In the genomic region with DNA sequence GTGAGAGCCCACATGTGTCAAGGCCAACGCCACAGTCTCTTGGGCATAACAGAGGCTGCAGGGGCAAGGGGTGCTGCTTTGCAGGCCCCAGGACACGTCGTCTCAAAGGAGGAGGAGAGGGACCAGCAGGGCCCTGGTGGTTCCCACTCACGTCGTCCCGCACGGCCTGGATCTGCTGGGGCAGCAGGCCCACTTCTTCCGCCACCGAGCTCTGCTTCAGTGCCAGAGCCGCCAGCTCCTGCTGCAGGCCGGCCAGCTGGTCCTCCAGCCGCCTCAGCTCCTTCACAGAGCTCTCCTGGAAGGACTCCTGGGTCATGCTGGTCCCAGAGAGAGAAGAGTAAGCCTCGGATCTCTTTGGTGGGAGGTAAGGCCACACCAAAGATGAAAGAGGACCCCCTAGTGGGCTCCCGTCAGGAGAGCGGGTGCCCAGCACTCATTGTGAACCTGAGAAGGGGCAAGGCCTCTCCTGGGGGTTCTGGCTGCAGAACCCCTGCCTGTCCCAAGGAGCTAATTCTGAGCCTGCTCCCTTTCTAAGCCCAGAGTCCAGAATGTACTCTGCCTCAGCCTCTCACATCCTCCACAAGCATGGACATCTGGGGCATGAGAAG, we compare ENCODE assay signal across 18 cellular contexts. TPM values are rescaled to one million over a fixed set of nuclear protein-coding genes. Genes with fewer than 3 reads are reported as not detected.
A peak's percentile ranks its signal among the peaks of the same experiment; 100 is the strongest.
DNase-seq lines count a peak whose midpoint lies in the region; TF ChIP-seq lines count a peak whose summit lies in the region.
"Had no signal": no experiment of that assay in that cellular context is flagged by ENCODE, and none has a peak within 500 bp of the region (broad histone marks: within the 10 kb centered on the region; RNA-seq: fewer than 3 reads in every experiment).

No MANE protein-coding gene starts in this region.

- H3K79me2 ChIP-seq in osteoblast (ENCODE audit: insufficient read depth, low read length) = no peaks in the 10 kb centered on the region

- DNase-seq in activated T-cell treated with anti-CD3 and anti-CD28 coated beads, Interleukin-2, amount 50 U/mL, for 24 hours = no peak
- DNase-seq in activated T-cell treated with anti-CD3 and anti-CD28 coated beads, Interleukin-2, amount 50 U/mL, for 48 hours = no peak
- DNase-seq in caudate nucleus (lab: John Stamatoyannopoulos, UW) = peak in 2 of 61 donors; percentile 16 to 19
- DNase-seq in osteoblast (ENCODE audit: insufficient read length, low spot score, missing footprints) = peak; percentile 88
- DNase-seq in COLO829 (ENCODE audit: low spot score) = no peak
- DNase-seq in RKO (ENCODE audit: low spot score) = no peak
- no peak for DNase-seq in NCI-H510A treated with DMSO at 0.1 percent for 48 hours (lab: John Stamatoyannopoulos, UW)
- DNase-seq: activated gamma-delta T cell; COR-L47; effector memory CD4-positive, alpha-beta T cell; EL; head of caudate nucleus; NCI-H146; NCI-H345; RPMI8226; stomach had no signal

- peaks cover 100% of the 10 kb centered on the region for H3K36me3 Mint-ChIP-seq in activated T-cell treated with anti-CD3 and anti-CD28 coated beads, Interleukin-2, amount 50 U/mL, for 24 hours (ENCODE audit: low read depth)

- POLR2A ChIA-PET in HEK293 (lab: Yijun Ruan, JAX) = interaction anchor here (0.9 to 1.5 kb wide), 2 partner anchors 14 to 35 kb away, joined by 5 to 6 read pairs; a partner anchor contains a TSS

- H4K20me1 ChIP-seq in osteoblast (ENCODE audit: insufficient read depth, low read length) = peaks cover 3% of the 10 kb centered on the region

- H3K4me1 Mint-ChIP-seq in activated T-cell treated with anti-CD3 and anti-CD28 coated beads, Interleukin-2, amount 50 U/mL, for 24 hours (ENCODE audit: low read depth) = peaks cover 45% of the 10 kb centered on the region

- H3K27ac ChIP-seq in HEK293 (ENCODE audit: extremely low read depth, low read depth, low read length) = no peak overlapping the region
- peak overlapping the region; percentile 99 for H3K27ac ChIP-seq in caudate nucleus (ENCODE audit: low read depth, low read length)
- H3K27ac ChIP-seq in osteoblast (ENCODE audit: low read depth, low read length) = no peak overlapping the region
- H3K27ac ChIP-seq: VCaP had no signal

- CTCF ChIA-PET in HEK293 (lab: Yijun Ruan, JAX) = interaction anchor here (0.6 to 1.6 kb wide), 6 partner anchors 10 to 254 kb away, joined by 3 to 6 read pairs (median 4); no protein-coding TSS in a partner anchor

- no peaks in the 10 kb centered on the region for H3K27me3 Mint-ChIP-seq in activated T-cell treated with anti-CD3 and anti-CD28 coated beads, Interleukin-2, amount 50 U/mL, for 24 hours

- H3K4me3 ChIP-seq in HEK293 (ENCODE audit: low read depth, low read length) (no peak overlapping the region), osteoblast (ENCODE audit: insufficient read depth, low read length) (no peak overlapping the region)
- H3K4me3 ChIP-seq: stomach had no signal

- TF ChIP-seq CTCF in HEK293 (tag by site-specific recombination; IDR thresholded peaks at IDR 0.05) (no peak), osteoblast (IDR thresholded peaks at IDR 0.05; ENCODE audit: extremely low read depth, low read depth, low read length) (no peak)

- H3K9me3 ChIP-seq in HEK293 (ENCODE audit: control insufficient read depth, insufficient read depth, low read depth, low read length) (no peaks in the 10 kb centered on the region), osteoblast (ENCODE audit: low read depth, low read length) (no peaks in the 10 kb centered on the region)
- H3K9me3 ChIP-seq: stomach had no signal

- no peaks in the 10 kb centered on the region for H3K9me3 Mint-ChIP-seq in activated T-cell treated with anti-CD3 and anti-CD28 coated beads, Interleukin-2, amount 50 U/mL, for 24 hours

- no peak overlapping the region for H3K4me2 ChIP-seq in osteoblast (ENCODE audit: insufficient read depth, low read length)

- H3K4me3 Mint-ChIP-seq in activated T-cell treated with anti-CD3 and anti-CD28 coated beads, Interleukin-2, amount 50 U/mL, for 24 hours = no peak overlapping the region

- H3K27me3 ChIP-seq in osteoblast (ENCODE audit: insufficient read depth, low read length) = no peaks in the 10 kb centered on the region
- H3K27me3 ChIP-seq: stomach had no signal

- H3K4me1 ChIP-seq in HEK293 (ENCODE audit: control insufficient read depth, insufficient read depth, low read length) (no peaks in the 10 kb centered on the region), osteoblast (ENCODE audit: insufficient read depth, low read length) (no peaks in the 10 kb centered on the region)

- H2AFZ ChIP-seq in osteoblast (ENCODE audit: low read length) = no peak overlapping the region

- peaks cover 58 to 100% of the 10 kb centered on the region in 2 experiments for H3K36me3 ChIP-seq in HEK293 (ENCODE audit: control insufficient read depth in 2 of 2, insufficient read depth in 1 of 2, low read length in 2 of 2)
- peaks cover 84% of the 10 kb centered on the region for H3K36me3 ChIP-seq in osteoblast (ENCODE audit: insufficient read depth, low read length)

- H3K27ac Mint-ChIP-seq in activated T-cell treated with anti-CD3 and anti-CD28 coated beads, Interleukin-2, amount 50 U/mL, for 24 hours = peak overlapping the region; percentile 79

TF ChIP-seq in HEK293, 187 proteins besides CTCF, POLR2A, EP300 and RAD21:
- TF ChIP-seq GLIS1 (tag by site-specific recombination; IDR thresholded peaks at IDR 0.05) = peak; percentile 51
- no peak for TF ChIP-seq ZNF843 (tag by site-specific recombination; IDR thresholded peaks at IDR 0.05)

RNA-seq across cellular contexts. Expression of a gene that starts 15.6 kb away (rescaled TPM):
- total RNA-seq in osteoblast = 95.2 and 105 TPM in 2 replicates

RNA-seq across cellular contexts. Expression of a gene that starts 34.5 kb away (rescaled TPM):
- 28.3 and 34.7 TPM in 2 replicates for total RNA-seq in osteoblast

RNA-seq across cellular contexts. Expression of a gene that starts 39.5 kb away (rescaled TPM):
- total RNA-seq in osteoblast = 82.2 and 86.1 TPM in 2 replicates

RNA-seq across cellular contexts. Expression of a gene that starts 53.7 kb away (rescaled TPM):
- total RNA-seq in osteoblast = 15.9 and 17.0 TPM in 2 replicates

RNA-seq across cellular contexts. Expression of a gene that starts 58.5 kb away (rescaled TPM):
- total RNA-seq in osteoblast = 57.2 and 60.4 TPM in 2 replicates
